ENCODE assay signal across 19 cellular contexts in the genomic region with DNA sequence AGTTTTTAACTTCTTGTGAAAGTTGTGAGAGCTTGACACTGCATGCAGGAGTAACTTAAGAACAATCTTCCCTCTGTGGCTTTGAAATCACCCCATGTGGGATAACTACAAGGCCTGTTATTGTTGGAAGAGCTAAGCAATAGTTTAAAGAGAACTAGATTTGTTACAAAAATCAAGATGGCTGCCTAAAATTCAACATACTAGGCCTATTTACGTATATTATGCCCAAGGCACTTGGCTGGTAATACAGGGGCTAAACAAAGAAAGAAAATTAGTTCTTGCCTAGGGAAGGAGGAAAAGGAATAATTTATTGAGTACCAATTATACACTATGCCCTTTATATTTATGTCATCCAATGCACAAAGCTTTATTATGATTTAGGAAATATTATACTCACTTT.
"Had no signal": no experiment of that assay in that cellular context is flagged by ENCODE, and none has a peak within 500 bp of the region (broad histone marks: within the 10 kb centered on the region; RNA-seq: fewer than 3 reads in every experiment).

No MANE protein-coding gene starts in this region.

- H3K4me1 ChIP-seq: right lobe of liver, suprapubic skin, tibial artery, upper lobe of left lung, uterus had no signal

- H3K9me3 Mint-ChIP-seq: endodermal cell; stimulated activated effector memory CD8-positive, alpha-beta T cell treated with anti-CD3 and anti-CD28 coated beads, Interleukin-12 subunit alpha, Interleukin-12 subunit beta, amount 100 ng/mL, for 72 hours had no signal

- H3K4me1 Mint-ChIP-seq: naive thymus-derived CD4-positive, alpha-beta T cell; stimulated activated effector memory CD8-positive, alpha-beta T cell treated with anti-CD3 and anti-CD28 coated beads, Interleukin-12 subunit alpha, Interleukin-12 subunit beta, amount 100 ng/mL, for 72 hours had no signal

- DNase-seq: effector CD4-positive, alpha-beta T cell; endodermal cell; heart left ventricle; hypothalamus; kidney glomerular epithelial cell; naive thymus-derived CD4-positive, alpha-beta T cell; ovary; retina; right lobe of liver; stimulated activated CD4-positive, alpha-beta T cell treated with anti-CD3 and anti-CD28 coated beads, Interleukin-4, amount 100 ng/mL, for 1 hour; stimulated activated CD8-positive, alpha-beta memory T cell treated with anti-CD3 and anti-CD28 coated beads, Interleukin-4, amount 100 ng/mL, for 48 hours; stimulated activated naive CD8-positive, alpha-beta T cell treated with anti-CD3 and anti-CD28 coated beads, Interleukin-15, Interleukin-2, amounts not matched to agents 100 U/mL and 50 U/mL, for 24 hours; tibial artery; upper lobe of left lung; uterus had no signal

- ATAC-seq: heart left ventricle; naive thymus-derived CD4-positive, alpha-beta T cell; right lobe of liver; stimulated activated effector memory CD8-positive, alpha-beta T cell treated with anti-CD3 and anti-CD28 coated beads, Interleukin-12 subunit alpha, Interleukin-12 subunit beta, amount 100 ng/mL, for 72 hours; stimulated activated naive CD8-positive, alpha-beta T cell treated with anti-CD3 and anti-CD28 coated beads, Interleukin-15, Interleukin-2, amounts not matched to agents 100 U/mL and 50 U/mL, for 24 hours had no signal

- H3K36me3 Mint-ChIP-seq: naive thymus-derived CD4-positive, alpha-beta T cell; stimulated activated effector memory CD8-positive, alpha-beta T cell treated with anti-CD3 and anti-CD28 coated beads, Interleukin-12 subunit alpha, Interleukin-12 subunit beta, amount 100 ng/mL, for 72 hours had no signal

- H3K27ac ChIP-seq: coronary artery, heart left ventricle, ovary, right lobe of liver, suprapubic skin, tibial artery, upper lobe of left lung, uterus had no signal

- H3K9me3 ChIP-seq: heart left ventricle, ovary, right lobe of liver, suprapubic skin, tibial artery, upper lobe of left lung, uterus had no signal

- H3K27me3 ChIP-seq: heart left ventricle, ovary, right lobe of liver, suprapubic skin, tibial artery, upper lobe of left lung, uterus had no signal

- H3K36me3 ChIP-seq: heart left ventricle, ovary, right lobe of liver, suprapubic skin, tibial artery, upper lobe of left lung, uterus had no signal

- H3K4me3 ChIP-seq: coronary artery, heart left ventricle, ovary, right lobe of liver, suprapubic skin, tibial artery, upper lobe of left lung, uterus had no signal

- H3K27me3 Mint-ChIP-seq: naive thymus-derived CD4-positive, alpha-beta T cell; progenitor cell of endocrine pancreas had no signal

- H3K4me3 Mint-ChIP-seq: endodermal cell; naive thymus-derived CD4-positive, alpha-beta T cell; stimulated activated effector memory CD8-positive, alpha-beta T cell treated with anti-CD3 and anti-CD28 coated beads, Interleukin-12 subunit alpha, Interleukin-12 subunit beta, amount 100 ng/mL, for 72 hours had no signal

- H3K27ac Mint-ChIP-seq: endodermal cell; naive thymus-derived CD4-positive, alpha-beta T cell; progenitor cell of endocrine pancreas; stimulated activated effector memory CD8-positive, alpha-beta T cell treated with anti-CD3 and anti-CD28 coated beads, Interleukin-12 subunit alpha, Interleukin-12 subunit beta, amount 100 ng/mL, for 72 hours had no signal
